In genomic region chr14:69034612-69035262, GRCh38 we compare ENCODE assay signal across 23 cellular contexts. TPM values are rescaled to one million over a fixed set of nuclear protein-coding genes. Genes with fewer than 3 reads are reported as not detected.
DNase-seq lines count a peak whose midpoint lies in the region; ATAC-seq and TF ChIP-seq lines count a peak whose summit lies in the region.
"Had no signal": no experiment of that assay in that cellular context is flagged by ENCODE, and none has a peak within 500 bp of the region (broad histone marks: within the 10 kb centered on the region; RNA-seq: fewer than 3 reads in every experiment).

No MANE protein-coding gene starts in this region.

- peak overlapping the region; percentile 67 for H2AK9ac ChIP-seq in IMR-90 (replicated peaks; ENCODE audit: low read depth, low read length, poor library complexity)

- peak overlapping the region; percentile 48 for H3K27ac ChIP-seq in IMR-90 (ENCODE audit: insufficient read depth, low read length)
- no peak overlapping the region for H3K27ac ChIP-seq in effector memory CD4-positive, alpha-beta T cell (ENCODE audit: insufficient read depth, low read length, poor library complexity, severe bottlenecking)
- H3K27ac ChIP-seq: gastroesophageal sphincter, HL-60 had no signal

- H4K20me1 ChIP-seq in IMR-90 (ENCODE audit: insufficient read depth, low read length): no peaks in the 10 kb centered on the region

- H2BK15ac ChIP-seq in IMR-90 (ENCODE audit: low read depth, low read length): peak overlapping the region; percentile 26; the same call in 2 of the 3 replicates

- peak overlapping the region; percentile 62 for H3K23ac ChIP-seq in IMR-90 (ENCODE audit: low read depth, low read length)

- dilution Hi-C loops in IMR-90 (cut with HindIII; ENCODE audit: low sequenced_read_pairs, unreplicated experiment): no loop called here

- WGBS in IMR-90 (ENCODE audit: extremely low coverage in 2 of 2, insufficient read length in 1 of 2), 2 experiments: 40% methylated on average over 1 of the region's 7 CpGs; no CpG with 5 or more reads in 1 of the 2 experiments

- TF ChIP-seq CTCF in AG09309 (IDR thresholded peaks at IDR 0.05; ENCODE audit: control insufficient read depth, insufficient read depth, low read depth, low read length, missing control alignments) (peak; percentile 35), IMR-90 (conservative IDR thresholded peaks at IDR 0.05; ENCODE audit: low read depth, low read length) (0 out of 2 replicates have a peak, but pooled peaks have one; percentile 11), cardiac fibroblast (IDR thresholded peaks at IDR 0.05; ENCODE audit: low read depth, low read length) (no peak), BE2C (IDR thresholded peaks at IDR 0.05; ENCODE audit: low read depth, low read length) (no peak)

- in situ Hi-C loops in IMR-90 (cut with MboI; ENCODE audit: low sequenced_read_pairs): no loop called here

- H2BK5ac ChIP-seq in IMR-90 (ENCODE audit: low read depth, low read length, poor library complexity, severe bottlenecking): peak overlapping the region; percentile 35

- H2AFZ ChIP-seq in IMR-90 (replicated peaks; ENCODE audit: low read length, poor library complexity): peak overlapping the region; percentile 81

- peaks cover 33% of the 10 kb centered on the region for H3K9me1 ChIP-seq in IMR-90 (ENCODE audit: insufficient read depth, low read length)

- H4K5ac ChIP-seq in IMR-90 (ENCODE audit: low read depth, low read length): peak overlapping the region; percentile 84

- H4K91ac ChIP-seq in IMR-90 (ENCODE audit: insufficient read depth, low read depth, low read length): peak overlapping the region; percentile 45; the same call in 1 of the 2 replicates

- peak overlapping the region; percentile 69 for H3K14ac ChIP-seq in IMR-90 (replicated peaks; ENCODE audit: low read depth, low read length)

- peak overlapping the region in 1 of 2 experiments; percentile 45; a peak in 1 of 4 replicates for H4K8ac ChIP-seq in IMR-90 (ENCODE audit: low read depth in 2 of 2, low read length in 2 of 2)

- H3K56ac ChIP-seq in IMR-90 (ENCODE audit: extremely low read depth, insufficient read depth, low read length): no peak overlapping the region

- H3K36me3 ChIP-seq in IMR-90 (ENCODE audit: control insufficient read depth, insufficient read depth, low read length) (no peaks in the 10 kb centered on the region), BE2C (no peaks in the 10 kb centered on the region)
- no peaks in the 10 kb centered on the region for H3K36me3 ChIP-seq in effector memory CD4-positive, alpha-beta T cell (ENCODE audit: control insufficient read depth, insufficient read depth, low read length)
- H3K36me3 ChIP-seq: gastroesophageal sphincter, tibial artery had no signal

- H3K18ac ChIP-seq in IMR-90 (ENCODE audit: low read depth, low read length): peak overlapping the region; percentile 91

- POLR2A ChIA-PET in IMR-90 (lab: Charles Lee; ENCODE audit: unreplicated experiment): interaction anchor here (0.6 kb wide), 2 partner anchors 11 to 15 kb away, joined by 3 read pairs; no protein-coding TSS in a partner anchor

- BruUV-seq in IMR-90 (replicated peaks; lab: Mats Ljungman, UMichigan): no TSS peak

- 0 out of 2 replicates have a peak, but pooled peaks have one; percentile 14 for TF ChIP-seq RAD21 in IMR-90 (IDR thresholded peaks at IDR 0.05; ENCODE audit: low read length)

- peak overlapping the region; percentile 54; the same call in 1 of the 2 replicates for H3K4ac ChIP-seq in IMR-90 (ENCODE audit: low read depth, low read length)

- H3K9me3 ChIP-seq in IMR-90 (ENCODE audit: control insufficient read depth, insufficient read depth, low read length) (no peaks in the 10 kb centered on the region), BE2C (no peaks in the 10 kb centered on the region)
- H3K9me3 ChIP-seq in effector memory CD4-positive, alpha-beta T cell (ENCODE audit: control insufficient read depth, low read length): no peaks in the 10 kb centered on the region
- H3K9me3 ChIP-seq: gastroesophageal sphincter, mucosa of descending colon, tibial artery had no signal

- peak overlapping the region; percentile 14 for H3K4me2 ChIP-seq in IMR-90 (ENCODE audit: low read depth, low read length)

- peak; percentile 40 for ATAC-seq in IMR-90 (ENCODE audit: low read depth)
- no peak for ATAC-seq in HG03460 (IDR thresholded peaks at IDR 0.05; ENCODE audit: unreplicated experiment)
- ATAC-seq: activated naive CD8-positive, alpha-beta T cell treated with anti-CD3 and anti-CD28 coated beads, Interleukin-2, amount 50 U/mL, for 24 hours; CD8-positive, alpha-beta T cell; gastroesophageal sphincter; left colon; mucosa of descending colon; stimulated activated effector memory CD8-positive, alpha-beta T cell treated with anti-CD3 and anti-CD28 coated beads, Interleukin-12 subunit alpha, Interleukin-12 subunit beta, amount 100 ng/mL, for 72 hours had no signal

- DNase-seq in AG09309 (ENCODE audit: low read depth) (no peak), IMR-90 (peak; percentile 57), cardiac fibroblast (ENCODE audit: low read depth in 2 of 2) (peak; percentile 66 to 77), iris pigment epithelial cell (ENCODE audit: low read depth) (peak; percentile 72), BE2C (no peak), NCI-H69 (lab: John Stamatoyannopoulos, UW) (no peak)
- no peak for DNase-seq in effector memory CD4-positive, alpha-beta T cell
- DNase-seq: activated CD4-positive, CD25-positive, alpha-beta regulatory T cell treated with anti-CD3 and anti-CD28 coated beads, Interleukin-2, amount 50 U/mL, for 72 hours; activated naive CD8-positive, alpha-beta T cell treated with anti-CD3 and anti-CD28 coated beads, Interleukin-2, amount 50 U/mL, for 24 hours; CD8-positive, alpha-beta T cell; DMS79; KBM-7; left colon; mucosa of descending colon; NCI-H1048; NCI-H2107; NCI-H526 treated with DMSO at 0.1 percent for 48 hours; retina; tibial artery had no signal

- CTCF ChIA-PET in IMR-90 (lab: Yijun Ruan, JAX): no interaction called here

- H3K79me1 ChIP-seq in IMR-90 (ENCODE audit: low read depth in 1 of 2, low read length in 2 of 2): peaks cover 0 to 22% of the 10 kb centered on the region in 2 experiments; a peak in 1 of 4 replicates

- no peaks in the 10 kb centered on the region for H3K27me3 ChIP-seq in IMR-90 (ENCODE audit: control insufficient read depth, insufficient read depth, low read length)
- no peaks in the 10 kb centered on the region for H3K27me3 ChIP-seq in BE2C
- no peaks in the 10 kb centered on the region for H3K27me3 ChIP-seq in effector memory CD4-positive, alpha-beta T cell (replicated peaks; ENCODE audit: control insufficient read depth, insufficient read depth, low read length, poor library complexity, severe bottlenecking)
- H3K27me3 ChIP-seq: gastroesophageal sphincter, tibial artery had no signal

- no peak overlapping the region for H3K9ac ChIP-seq in IMR-90 (ENCODE audit: low read depth, low read length)

- H2AK5ac ChIP-seq in IMR-90 (ENCODE audit: low read depth, low read length): peak overlapping the region; percentile 27; the same call in 1 of the 2 replicates

- no peak overlapping the region for H3K4me3 ChIP-seq in AG09309 (ENCODE audit: control insufficient read depth, low read depth, low read length)
- H3K4me3 ChIP-seq in IMR-90 (ENCODE audit: insufficient read depth, low read depth, low read length): no peak overlapping the region
- no peak overlapping the region for H3K4me3 ChIP-seq in cardiac fibroblast (replicated peaks in 1 of 2; ENCODE audit: low read depth in 2 of 2, low read length in 2 of 2)
- no peak overlapping the region for H3K4me3 ChIP-seq in BE2C (ENCODE audit: low read depth, low read length)
- no peak overlapping the region for H3K4me3 ChIP-seq in effector memory CD4-positive, alpha-beta T cell (ENCODE audit: insufficient read depth, low read depth, low read length, poor library complexity, severe bottlenecking)
- H3K4me3 ChIP-seq: gastroesophageal sphincter, mucosa of descending colon, tibial artery had no signal

- TF ChIP-seq POLR2A in IMR-90 (IDR thresholded peaks at IDR 0.05; ENCODE audit: low read depth, low read length): no peak

- peak overlapping the region; percentile 35 for H2BK120ac ChIP-seq in IMR-90 (ENCODE audit: low read depth, low read length)

- peak overlapping the region; percentile 49; the same call in 1 of the 2 replicates for H2BK20ac ChIP-seq in IMR-90 (ENCODE audit: low read depth, low read length)

- intact Hi-C loops in IMR-90 (cut with micrococcal nuclease): no loop called here

- H3K4me1 ChIP-seq in IMR-90 (ENCODE audit: control insufficient read depth, insufficient read depth, low read length) (peaks cover 31% of the 10 kb centered on the region), BE2C (peaks cover 23% of the 10 kb centered on the region)
- no peaks in the 10 kb centered on the region for H3K4me1 ChIP-seq in effector memory CD4-positive, alpha-beta T cell (ENCODE audit: control insufficient read depth, insufficient read depth, low read length, poor library complexity, severe bottlenecking)

TF ChIP-seq in IMR-90, 13 proteins besides CTCF, POLR2A, EP300 and RAD21:
- TF ChIP-seq FOS (IDR thresholded peaks at IDR 0.05; ENCODE audit: low read depth, low read length) (peak; percentile 23; the same call in 1 of the 2 replicates), RFX5 (IDR thresholded peaks at IDR 0.05; ENCODE audit: low read depth, low read length) (no peak), CEBPB (IDR thresholded peaks at IDR 0.05; ENCODE audit: low read depth, low read length) (peak; percentile 76), SMC3 (IDR thresholded peaks at IDR 0.05; ENCODE audit: low read depth, low read length) (no peak), RCOR1 (IDR thresholded peaks at IDR 0.05; ENCODE audit: insufficient replicate concordance, low read length) (no peak), NFE2L2 (IDR thresholded peaks at IDR 0.05; ENCODE audit: low read depth, low read length) (no peak)

RNA-seq across cellular contexts. Expression of gene ACTN1, which starts 55.6 kb away (rescaled TPM):
- total RNA-seq in IMR-90 (2012; rRNA removed): 648 and 684 TPM in 2 replicates
- polyA plus RNA-seq in IMR-90 (2012; rRNA removed): 766 and 895 TPM in 2 replicates
- polyA plus RNA-seq in IMR-90 (2012; cell fraction: cytosol; rRNA removed): 676 and 750 TPM in 2 replicates
- polyA plus RNA-seq in IMR-90 (2012; cell fraction: nucleus; rRNA removed; ENCODE audit: low replicate concordance): 1,803 and 1,926 TPM in 2 replicates
- 321 TPM for polyA plus RNA-seq in BE2C (2012; ENCODE audit: insufficient read depth, insufficient read length, low read depth)

Comparison
In these comparisons a context has a peak if more than half of its experiments do, and no peak if none do; other contexts are left out.
1. DNase-seq: peak in IMR-90 (single experiment), cardiac fibroblast (2 of 2) and iris pigment epithelial cell (single experiment); none in AG09309 (single experiment), BE2C (single experiment), NCI-H69 (single experiment) and effector memory CD4-positive, alpha-beta T cell (0 of 3).
2. CTCF ChIP-seq: peak in AG09309 (single experiment) and IMR-90 (single experiment); none in cardiac fibroblast (single experiment) and BE2C (single experiment).